ENCODE assay signal across 4 cellular contexts in genomic region chr2:26251893-26252292, GRCh38.
TF ChIP-seq lines count a peak whose summit lies in the region.

No MANE protein-coding gene starts in this region.

TF ChIP-seq in SK-N-SH treated with all-trans-retinoic acid at 6 μM for 48 hours, 23 proteins besides CTCF, POLR2A, EP300 and RAD21:
- TF ChIP-seq ZNF8 (CRISPR knock-in tag; IDR thresholded peaks at IDR 0.05) = peak; percentile 54; the same call in 1 of the 2 replicates
- TF ChIP-seq ISL1 (CRISPR knock-in tag; IDR thresholded peaks at IDR 0.05) = no peak

TF ChIP-seq in SK-N-SH, 30 proteins besides CTCF, POLR2A, EP300 and RAD21 (continues in another document):
- TF ChIP-seq RFX5 (IDR thresholded peaks at IDR 0.05; ENCODE audit: low read length) (no peak), TEAD4 (IDR thresholded peaks at IDR 0.05; ENCODE audit: borderline replicate concordance, insufficient read depth) (no peak), TAF1 (IDR thresholded peaks at IDR 0.05; ENCODE audit: borderline replicate concordance, low read depth, low read length) (no peak), JUND (IDR thresholded peaks at IDR 0.05) (no peak), GABPA (IDR thresholded peaks at IDR 0.05; ENCODE audit: low read depth) (no peak), CHD2 (IDR thresholded peaks at IDR 0.05; ENCODE audit: low read length, partially characterized antibody) (no peak), POLR2AphosphoS5 (IDR thresholded peaks at IDR 0.05; ENCODE audit: low read depth, low read length) (no peak), ZBTB33 (IDR thresholded peaks at IDR 0.05; ENCODE audit: borderline replicate concordance, low read depth) (no peak), FOXJ3 (CRISPR knock-in tag; IDR thresholded peaks at IDR 0.05) (no peak), USF2 (IDR thresholded peaks at IDR 0.05; ENCODE audit: borderline replicate concordance, low read depth, low read length) (no peak), REST (IDR thresholded peaks at IDR 0.05; ENCODE audit: low read depth, low read length) (no peak), GATA2 (CRISPR knock-in tag; IDR thresholded peaks at IDR 0.05) (no peak)

TF ChIP-seq in GM12878, 131 proteins besides CTCF, POLR2A, EP300 and RAD21:
- no peak for TF ChIP-seq BACH1 (IDR thresholded peaks at IDR 0.05; ENCODE audit: borderline replicate concordance)
- no peak for TF ChIP-seq PAX8 (IDR thresholded peaks at IDR 0.05)
- no peak for TF ChIP-seq NR2F1 (conservative IDR thresholded peaks at IDR 0.05)
- no peak for TF ChIP-seq RELA (IDR thresholded peaks at IDR 0.05; ENCODE audit: borderline replicate concordance, partially characterized antibody)
- TF ChIP-seq NFIC (IDR thresholded peaks at IDR 0.05; ENCODE audit: low read depth, low read length) = no peak
- no peak for TF ChIP-seq POLR2AphosphoS2 (IDR thresholded peaks at IDR 0.05; ENCODE audit: low read depth, low read length)
- no peak for TF ChIP-seq ATF2 (IDR thresholded peaks at IDR 0.05; ENCODE audit: low read length)
- TF ChIP-seq SREBF2 (IDR thresholded peaks at IDR 0.05; ENCODE audit: low read length) = no peak
TF ChIP-seq in GM12878: peak in this region for 0.

TF ChIP-seq in HEK293T, 16 proteins besides CTCF, POLR2A, EP300 and RAD21:
- TF ChIP-seq FOXA1 (IDR thresholded peaks at IDR 0.05) = no peak
- TF ChIP-seq SUZ12 (IDR thresholded peaks at IDR 0.05) = no peak
- TF ChIP-seq ARNT (IDR thresholded peaks at IDR 0.05) = no peak
- TF ChIP-seq LEF1 (IDR thresholded peaks at IDR 0.05; ENCODE audit: borderline replicate concordance) = no peak
- TF ChIP-seq L3MBTL2 (conservative IDR thresholded peaks at IDR 0.05) = no peak
- TF ChIP-seq ELF4 (IDR thresholded peaks at IDR 0.05) = no peak
- no peak for TF ChIP-seq HDGF (IDR thresholded peaks at IDR 0.05; ENCODE audit: borderline replicate concordance)
- no peak for TF ChIP-seq CTBP1 (IDR thresholded peaks at IDR 0.05; ENCODE audit: borderline replicate concordance)
- no peak for TF ChIP-seq PKNOX1 (IDR thresholded peaks at IDR 0.05)
- no peak for TF ChIP-seq BHLHE40 (IDR thresholded peaks at IDR 0.05; ENCODE audit: borderline replicate concordance)
- no peak for TF ChIP-seq FOXK2 (IDR thresholded peaks at IDR 0.05)
- no peak for TF ChIP-seq NFRKB (IDR thresholded peaks at IDR 0.05)
- no peak for TF ChIP-seq FOXM1 (IDR thresholded peaks at IDR 0.05; ENCODE audit: borderline replicate concordance)
